10 cellular contexts compared by ENCODE assay signal in the genomic region with DNA sequence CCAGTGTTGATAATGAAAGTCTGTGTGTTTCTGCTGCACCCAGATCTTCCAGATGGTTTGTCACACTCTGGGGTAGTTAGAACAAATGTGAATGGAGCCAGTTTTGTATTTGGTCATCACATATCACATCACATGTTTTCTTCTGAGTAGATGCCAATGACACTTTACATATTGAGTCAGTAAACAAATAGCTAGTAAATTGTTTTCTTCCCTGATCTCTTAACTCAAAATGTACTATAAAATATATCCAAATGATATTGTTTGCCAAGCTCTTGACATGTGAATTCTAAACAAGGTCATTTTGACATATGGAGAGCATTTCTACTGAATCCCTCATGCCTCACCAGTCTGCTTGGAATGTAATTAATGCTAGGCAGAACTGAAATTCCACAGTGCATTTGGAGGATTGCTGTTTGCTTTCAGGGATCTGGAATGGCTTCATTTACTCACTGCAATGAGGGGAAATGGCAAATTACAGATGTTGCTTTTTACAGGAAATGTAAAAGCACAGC. TPM values are rescaled to one million over a fixed set of nuclear protein-coding genes. Genes with fewer than 3 reads are reported as not detected.
DNase-seq lines count a peak whose midpoint lies in the region; ATAC-seq and TF ChIP-seq lines count a peak whose summit lies in the region.
"Had no signal": no experiment of that assay in that cellular context is flagged by ENCODE, and none has a peak within 500 bp of the region (broad histone marks: within the 10 kb centered on the region; RNA-seq: fewer than 3 reads in every experiment).

No MANE protein-coding gene starts in this region.

- H3K36me3 ChIP-seq in BLaER1 treated with 17β-estradiol and CSF1 and Interleukin-3, amounts not matched to agents 10 nM and 100 nM, result peaks cover 45 to 100% (median 98%) of the 10 kb centered on the region in 11 experiments
- H3K36me3 ChIP-seq in neutrophil (peaks cover 68% of the 10 kb centered on the region), brain microvascular endothelial cell (replicated peaks) (no peaks in the 10 kb centered on the region)

- ATAC-seq in effector memory CD8-positive, alpha-beta T cell (replicated peaks), result no peak
- ATAC-seq: HCT116 had no signal

- H3K4me1 Mint-ChIP-seq in effector memory CD8-positive, alpha-beta T cell (ENCODE audit: low read depth in 2 of 2), result peaks cover 6 to 7% of the 10 kb centered on the region in 2 donors

- peak overlapping the region in 6 of 11 experiments; percentile 5 to 75 (median 24); a peak in 10 of 22 replicates for H3K4me2 ChIP-seq in BLaER1 treated with 17β-estradiol and CSF1 and Interleukin-3, amounts not matched to agents 10 nM and 100 nM

- no peak overlapping the region for H3K4me3 ChIP-seq in BLaER1 treated with 17β-estradiol and CSF1 and Interleukin-3, amounts not matched to agents 10 nM and 100 nM
- H3K4me3 ChIP-seq in fibroblast of pulmonary artery (replicated peaks; ENCODE audit: low read depth, low read length) (no peak overlapping the region), neutrophil (ENCODE audit: low read depth in 1 of 2, low read length in 1 of 2) (no peak overlapping the region), brain microvascular endothelial cell (ENCODE audit: low read depth, low read length) (no peak overlapping the region)

- no peaks in the 10 kb centered on the region for H3K9me3 ChIP-seq in BLaER1 treated with 17β-estradiol and CSF1 and Interleukin-3, amounts not matched to agents 10 nM and 100 nM (replicated peaks in 1 of 11)
- no peaks in the 10 kb centered on the region for H3K9me3 ChIP-seq in neutrophil

- no peaks in the 10 kb centered on the region for H3K27me3 Mint-ChIP-seq in effector memory CD8-positive, alpha-beta T cell

- peak; percentile 69 for DNase-seq in RPMI7951 (ENCODE audit: low read depth)
- peak; percentile 72 for DNase-seq in fibroblast of pulmonary artery (ENCODE audit: low read depth)
- no peak for DNase-seq in stimulated activated CD4-positive, alpha-beta T cell treated with anti-CD3 and anti-CD28 coated beads, Interleukin-1b, Interleukin-23, amount 100 ng/mL, for 48 hours
- no peak for DNase-seq in NCI-H69 (lab: John Stamatoyannopoulos, UW)
- DNase-seq in brain microvascular endothelial cell, result no peak
- no peak for DNase-seq in effector memory CD8-positive, alpha-beta T cell
- DNase-seq: NCI-H2107 had no signal

- no peaks in the 10 kb centered on the region for H3K27me3 ChIP-seq in BLaER1 treated with 17β-estradiol and CSF1 and Interleukin-3, amounts not matched to agents 10 nM and 100 nM
- H3K27me3 ChIP-seq in neutrophil, result no peaks in the 10 kb centered on the region
- no peaks in the 10 kb centered on the region for H3K27me3 ChIP-seq in brain microvascular endothelial cell (replicated peaks)

- peaks cover 6% of the 10 kb centered on the region for H3K36me3 Mint-ChIP-seq in effector memory CD8-positive, alpha-beta T cell (ENCODE audit: insufficient read depth)

- no peak overlapping the region for H3K4me3 Mint-ChIP-seq in effector memory CD8-positive, alpha-beta T cell

- in situ Hi-C loops in brain microvascular endothelial cell (cut with HindIII; ENCODE audit: low pct_ligation_motif_present, low sequenced_read_pairs), result no loop called here

- H3K9ac ChIP-seq in BLaER1 treated with 17β-estradiol and CSF1 and Interleukin-3, amounts not matched to agents 10 nM and 100 nM, result 0 out of 22 replicates have a peak overlapping the region, but pooled peaks of 1 of the 11 experiments have one; percentile 26

- H3K4me1 ChIP-seq in BLaER1 treated with 17β-estradiol and CSF1 and Interleukin-3, amounts not matched to agents 10 nM and 100 nM, result peaks cover 45 to 74% (median 55%) of the 10 kb centered on the region in 10 experiments
- H3K4me1 ChIP-seq in neutrophil (ENCODE audit: control insufficient read depth in 1 of 2, insufficient read depth in 1 of 2, low read depth in 1 of 2, low read length in 1 of 2), result peaks cover 8 to 19% of the 10 kb centered on the region in 2 experiments

- peak overlapping the region in 1 of 2 donors; percentile 28 for H3K27ac Mint-ChIP-seq in effector memory CD8-positive, alpha-beta T cell

- H3K9me3 Mint-ChIP-seq in effector memory CD8-positive, alpha-beta T cell, result no peaks in the 10 kb centered on the region

- H4K20me1 ChIP-seq in BLaER1 treated with 17β-estradiol and CSF1 and Interleukin-3, amounts not matched to agents 10 nM and 100 nM, result peaks cover 0 to 99% (median 76%) of the 10 kb centered on the region in 11 experiments; a peak in 20 of 22 replicates

- TF ChIP-seq CTCF in fibroblast of pulmonary artery (IDR thresholded peaks at IDR 0.05; ENCODE audit: low read length, missing control alignments), result no peak
- no peak for TF ChIP-seq CTCF in neutrophil (IDR thresholded peaks at IDR 0.05)
- TF ChIP-seq CTCF in brain microvascular endothelial cell (IDR thresholded peaks at IDR 0.05; ENCODE audit: low read depth, low read length, missing control alignments), result no peak

- H3K27ac ChIP-seq in BLaER1 treated with 17β-estradiol and CSF1 and Interleukin-3, amounts not matched to agents 10 nM and 100 nM, result peak overlapping the region in 3 of 11 experiments; percentile 37 to 62 (median 56); a peak in 5 of 22 replicates
- H3K27ac ChIP-seq in neutrophil (peak overlapping the region; percentile 45), brain microvascular endothelial cell (no peak overlapping the region)

RNA-seq across cellular contexts. Expression of gene PDHB, which starts 45.0 kb away (rescaled TPM):
- 201 and 242 TPM in 2 replicates for total RNA-seq in RPMI7951 (2014; rRNA removed; shearing (Covaris generic))

RNA-seq across cellular contexts. Expression of gene PXK, which starts 55.9 kb away (rescaled TPM):
- 53.8 and 63.6 TPM in 2 replicates for total RNA-seq in RPMI7951 (2014; rRNA removed; shearing (Covaris generic))

Comparison
In these comparisons a context has a peak if more than half of its experiments do, and no peak if none do; other contexts are left out.
1. DNase-seq: peak in RPMI7951 (single experiment) and fibroblast of pulmonary artery (single experiment); none in stimulated activated CD4-positive, alpha-beta T cell treated with anti-CD3 and anti-CD28 coated beads, Interleukin-1b, Interleukin-23, amount 100 ng/mL, for 48 hours (single experiment), NCI-H69 (single experiment), brain microvascular endothelial cell (single experiment) and effector memory CD8-positive, alpha-beta T cell (0 of 3).